In genomic region chr9:127470662-127471061, GRCh38 we compare ENCODE assay signal across 32 cellular contexts.
"Had no signal": no experiment of that assay in that cellular context is flagged by ENCODE, and none has a peak within 500 bp of the region (broad histone marks: within the 10 kb centered on the region; RNA-seq: fewer than 3 reads in every experiment).

No MANE protein-coding gene starts in this region.

- H3K27me3 ChIP-seq: brain microvascular endothelial cell, dorsolateral prefrontal cortex had no signal

- H3K4me1 Mint-ChIP-seq: activated CD4-positive, alpha-beta T cell treated with anti-CD3 and anti-CD28 coated beads for 36 hours; activated CD8-positive, alpha-beta memory T cell treated with anti-CD3 and anti-CD28 coated beads, Interleukin-2, amount 10 ng/mL, durations not matched to agents 7 days and 5 days; activated naive CD4-positive, alpha-beta T cell treated with anti-CD3 and anti-CD28 coated beads, Interleukin-2, amount 50 U/mL, for 24 hours; endodermal cell had no signal

- DNase-seq: activated CD4-positive, alpha-beta memory T cell treated with anti-CD3 and anti-CD28 coated beads for 36 hours; activated CD4-positive, alpha-beta T cell treated with anti-CD3 and anti-CD28 coated beads for 36 hours; activated CD4-positive, alpha-beta T cell treated with anti-CD3 and anti-CD28 coated beads, Interleukin-2, amount 10 ng/mL, durations not matched to agents 24 days and 14 days; activated CD4-positive, CD25-positive, alpha-beta regulatory T cell; activated CD4-positive, CD25-positive, alpha-beta regulatory T cell treated with anti-CD3 and anti-CD28 coated beads, Interleukin-2, amount 50 U/mL, for 72 hours; activated CD8-positive, alpha-beta memory T cell treated with anti-CD3 and anti-CD28 coated beads, Interleukin-2, amount 10 ng/mL, durations not matched to agents 7 days and 5 days; activated CD8-positive, alpha-beta memory T cell treated with anti-CD3 and anti-CD28 coated beads, Interleukin-2, amount 50 U/mL, for 4 hours; activated CD8-positive, alpha-beta T cell treated with anti-CD3 and anti-CD28 coated beads, Interleukin-2, amount 10 ng/mL, durations not matched to agents 7 days and 5 days; activated effector memory CD4-positive, alpha-beta T cell treated with anti-CD3 and anti-CD28 coated beads, Interleukin-2, amount 50 U/mL, for 16 hours; activated naive CD4-positive, alpha-beta T cell treated with anti-CD3 and anti-CD28 coated beads for 36 hours; activated naive CD8-positive, alpha-beta T cell treated with anti-CD3 and anti-CD28 coated beads, Interleukin-2, amount 10 ng/mL, durations not matched to agents 7 days and 5 days; activated T-cell treated with anti-CD3 and anti-CD28 coated beads, Interleukin-2, amount 50 U/mL, for 1 hour; activated T-cell treated with anti-CD3 and anti-CD28 coated beads, Interleukin-2, amount 50 U/mL, for 48 hours; amniotic stem cell; anterior cingulate cortex; brain microvascular endothelial cell; central memory CD4-positive, alpha-beta T cell; dorsolateral prefrontal cortex; effector memory CD4-positive, alpha-beta T cell; endodermal cell; foreskin fibroblast; head of caudate nucleus; T-helper 2 cell had no signal

- FAIRE-seq: astrocyte, bronchial epithelial cell, frontal cortex had no signal

- H3K9me3 Mint-ChIP-seq: activated CD4-positive, alpha-beta memory T cell treated with anti-CD3 and anti-CD28 coated beads for 36 hours; activated naive CD4-positive, alpha-beta T cell treated with anti-CD3 and anti-CD28 coated beads for 36 hours; activated naive CD4-positive, alpha-beta T cell treated with anti-CD3 and anti-CD28 coated beads, Interleukin-2, amount 50 U/mL, for 24 hours; activated naive CD8-positive, alpha-beta T cell treated with anti-CD3 and anti-CD28 coated beads, Interleukin-2, amount 10 ng/mL, durations not matched to agents 7 days and 5 days; activated T-helper 1 cell treated with anti-CD3 and anti-CD28 coated beads, Interleukin-12 subunit alpha, Interleukin-12 subunit beta, Interleukin-2, Interleukin-4 antibody, amounts not matched to agents 30 ng/mL and 10 ng/mL and 1 ng/mL, durations not matched to agents 14 hours and 24 hours and 36 hours; activated T-helper 2 cell treated with anti-CD3 and anti-CD28 coated beads, Interferon-gamma antibody, Interleukin-2, Interleukin-4, amounts not matched to agents 10 μg/mL and 5 μg/mL and 100 μg/mL, durations not matched to agents 14 hours and 24 hours and 36 hours; dendritic cell treated with granulocyte-macrophage colony-stimulating factor and Interleukin-4, amounts not matched to agents 40 ng/mL and 50 ng/mL, for 4 days; endodermal cell had no signal

- H3K4me3 Mint-ChIP-seq: activated CD4-positive, alpha-beta memory T cell treated with anti-CD3 and anti-CD28 coated beads for 36 hours; activated CD4-positive, alpha-beta T cell treated with anti-CD3 and anti-CD28 coated beads for 36 hours; activated CD4-positive, alpha-beta T cell treated with anti-CD3 and anti-CD28 coated beads, Interleukin-2, amount 10 ng/mL, durations not matched to agents 24 days and 14 days; activated CD8-positive, alpha-beta memory T cell treated with anti-CD3 and anti-CD28 coated beads, Interleukin-2, amount 10 ng/mL, durations not matched to agents 7 days and 5 days; activated CD8-positive, alpha-beta T cell treated with anti-CD3 and anti-CD28 coated beads, Interleukin-2, amount 10 ng/mL, durations not matched to agents 7 days and 5 days; activated naive CD4-positive, alpha-beta T cell treated with anti-CD3 and anti-CD28 coated beads for 36 hours; activated naive CD4-positive, alpha-beta T cell treated with anti-CD3 and anti-CD28 coated beads, Interleukin-2, amount 50 U/mL, for 24 hours; activated naive CD8-positive, alpha-beta T cell treated with anti-CD3 and anti-CD28 coated beads, Interleukin-2, amount 10 ng/mL, durations not matched to agents 7 days and 5 days; activated T-helper 1 cell treated with anti-CD3 and anti-CD28 coated beads, Interleukin-12 subunit alpha, Interleukin-12 subunit beta, Interleukin-2, Interleukin-4 antibody, amounts not matched to agents 30 ng/mL and 10 ng/mL and 1 ng/mL, durations not matched to agents 14 hours and 24 hours and 36 hours; dendritic cell treated with granulocyte-macrophage colony-stimulating factor and Interleukin-4, amounts not matched to agents 40 ng/mL and 50 ng/mL, for 4 days; endodermal cell had no signal

- H3K27me3 Mint-ChIP-seq: activated CD4-positive, alpha-beta memory T cell treated with anti-CD3 and anti-CD28 coated beads for 36 hours; activated CD4-positive, alpha-beta T cell treated with anti-CD3 and anti-CD28 coated beads for 36 hours; activated CD4-positive, alpha-beta T cell treated with anti-CD3 and anti-CD28 coated beads, Interleukin-2, amount 10 ng/mL, durations not matched to agents 24 days and 14 days; activated CD8-positive, alpha-beta memory T cell treated with anti-CD3 and anti-CD28 coated beads, Interleukin-2, amount 10 ng/mL, durations not matched to agents 7 days and 5 days; activated naive CD4-positive, alpha-beta T cell treated with anti-CD3 and anti-CD28 coated beads, Interleukin-2, amount 50 U/mL, for 24 hours; activated naive CD8-positive, alpha-beta T cell treated with anti-CD3 and anti-CD28 coated beads, Interleukin-2, amount 10 ng/mL, durations not matched to agents 7 days and 5 days; dendritic cell treated with granulocyte-macrophage colony-stimulating factor and Interleukin-4, amounts not matched to agents 40 ng/mL and 50 ng/mL, for 4 days had no signal

- H3K27ac Mint-ChIP-seq: activated CD4-positive, alpha-beta memory T cell treated with anti-CD3 and anti-CD28 coated beads for 36 hours; activated CD4-positive, alpha-beta T cell treated with anti-CD3 and anti-CD28 coated beads for 36 hours; activated CD4-positive, alpha-beta T cell treated with anti-CD3 and anti-CD28 coated beads, Interleukin-2, amount 10 ng/mL, durations not matched to agents 24 days and 14 days; activated CD8-positive, alpha-beta memory T cell treated with anti-CD3 and anti-CD28 coated beads, Interleukin-2, amount 10 ng/mL, durations not matched to agents 7 days and 5 days; activated CD8-positive, alpha-beta T cell treated with anti-CD3 and anti-CD28 coated beads, Interleukin-2, amount 10 ng/mL, durations not matched to agents 7 days and 5 days; activated naive CD4-positive, alpha-beta T cell treated with anti-CD3 and anti-CD28 coated beads for 36 hours; activated naive CD4-positive, alpha-beta T cell treated with anti-CD3 and anti-CD28 coated beads, Interleukin-2, amount 50 U/mL, for 24 hours; activated naive CD8-positive, alpha-beta T cell treated with anti-CD3 and anti-CD28 coated beads, Interleukin-2, amount 10 ng/mL, durations not matched to agents 7 days and 5 days; activated T-helper 1 cell treated with anti-CD3 and anti-CD28 coated beads, Interleukin-12 subunit alpha, Interleukin-12 subunit beta, Interleukin-2, Interleukin-4 antibody, amounts not matched to agents 30 ng/mL and 10 ng/mL and 1 ng/mL, durations not matched to agents 14 hours and 24 hours and 36 hours; activated T-helper 2 cell treated with anti-CD3 and anti-CD28 coated beads, Interferon-gamma antibody, Interleukin-2, Interleukin-4, amounts not matched to agents 10 μg/mL and 5 μg/mL and 100 μg/mL, durations not matched to agents 14 hours and 24 hours and 36 hours; dendritic cell treated with granulocyte-macrophage colony-stimulating factor and Interleukin-4, amounts not matched to agents 40 ng/mL and 50 ng/mL, for 4 days; endodermal cell had no signal

- ATAC-seq: activated CD4-positive, alpha-beta T cell treated with anti-CD3 and anti-CD28 coated beads for 36 hours; activated CD8-positive, alpha-beta memory T cell treated with anti-CD3 and anti-CD28 coated beads, Interleukin-2, amount 10 ng/mL, durations not matched to agents 7 days and 5 days; activated CD8-positive, alpha-beta T cell treated with anti-CD3 and anti-CD28 coated beads, Interleukin-2, amount 10 ng/mL, durations not matched to agents 7 days and 5 days; esophagus mucosa had no signal

- H3K27ac ChIP-seq: brain microvascular endothelial cell, coronary artery, dorsolateral prefrontal cortex had no signal

- H3K4me3 ChIP-seq: coronary artery, dorsolateral prefrontal cortex had no signal
